14 cellular contexts compared by ENCODE assay signal in the genomic region with DNA sequence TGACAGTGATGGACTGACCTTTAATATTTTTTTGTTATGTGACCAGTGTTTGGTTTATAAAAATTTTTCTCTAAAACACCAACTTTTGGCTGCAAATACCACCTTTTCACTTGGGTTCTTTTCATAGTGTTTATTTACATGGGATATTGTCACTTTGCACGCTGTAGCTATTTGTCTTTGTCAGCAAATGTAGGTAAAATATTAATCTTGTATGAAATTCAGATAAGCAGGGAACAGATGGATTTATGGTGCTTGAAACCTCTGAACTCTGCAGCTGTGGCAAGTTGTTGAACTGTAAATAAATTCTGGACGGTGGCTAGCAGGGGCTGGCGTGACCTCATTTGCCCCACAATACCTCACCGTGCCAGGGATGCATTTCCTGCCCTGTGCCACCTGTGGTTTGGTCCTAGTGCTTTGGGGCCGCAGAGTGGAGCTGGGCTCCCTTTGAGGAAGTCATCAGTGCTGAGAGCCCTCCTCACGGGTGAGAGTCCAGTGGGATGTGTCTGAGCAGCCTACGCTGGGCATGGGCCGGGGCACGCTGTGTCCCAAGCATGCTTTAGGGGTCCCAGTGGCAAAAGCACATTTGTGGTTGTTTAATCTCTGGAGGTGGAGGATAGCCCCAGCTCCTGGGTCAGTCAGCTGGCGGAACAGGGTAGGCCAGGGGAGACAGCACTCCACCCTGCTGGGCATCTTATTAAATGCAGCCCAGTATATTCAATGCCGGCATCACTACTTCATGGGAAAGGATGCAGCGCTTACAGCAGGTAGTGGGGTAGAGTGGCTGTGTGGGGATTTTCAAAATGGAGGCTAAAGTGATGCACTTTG.
DNase-seq lines count a peak whose midpoint lies in the region; ATAC-seq, FAIRE-seq and TF ChIP-seq lines count a peak whose summit lies in the region.
"Had no signal": no experiment of that assay in that cellular context is flagged by ENCODE, and none has a peak within 500 bp of the region (broad histone marks: within the 10 kb centered on the region; RNA-seq: fewer than 3 reads in every experiment).

No MANE protein-coding gene starts in this region.

- H3K36me3 Mint-ChIP-seq in activated naive CD8-positive, alpha-beta T cell treated with anti-CD3 and anti-CD28 coated beads, Interleukin-2, amount 50 U/mL, for 24 hours (ENCODE audit: low read depth), result peaks cover 6% of the 10 kb centered on the region

- peak; percentile 13 for ATAC-seq in HG03565 (IDR thresholded peaks at IDR 0.05; ENCODE audit: unreplicated experiment)
- no peak for ATAC-seq in activated naive CD8-positive, alpha-beta T cell treated with anti-CD3 and anti-CD28 coated beads, Interleukin-2, amount 50 U/mL, for 24 hours
- ATAC-seq in GM18870 (IDR thresholded peaks at IDR 0.05; ENCODE audit: unreplicated experiment), result no peak
- ATAC-seq: T-cell had no signal

- H3K27me3 Mint-ChIP-seq in activated naive CD8-positive, alpha-beta T cell treated with anti-CD3 and anti-CD28 coated beads, Interleukin-2, amount 50 U/mL, for 24 hours, result no peaks in the 10 kb centered on the region

- H3K4me1 ChIP-seq in small intestine (ENCODE audit: control insufficient read depth in 2 of 2, insufficient read depth in 1 of 2, low read depth in 1 of 2, low read length in 1 of 2), result peaks cover 2 to 4% of the 10 kb centered on the region in 2 donors
- H3K4me1 ChIP-seq: testis had no signal

- FAIRE-seq in small intestine (lab: Jason Lieb, UNC), result no peak

- no peak overlapping the region for H3K27ac Mint-ChIP-seq in activated naive CD8-positive, alpha-beta T cell treated with anti-CD3 and anti-CD28 coated beads, Interleukin-2, amount 50 U/mL, for 24 hours
- H3K27ac Mint-ChIP-seq: T-cell had no signal

- H3K4me1 Mint-ChIP-seq in activated naive CD8-positive, alpha-beta T cell treated with anti-CD3 and anti-CD28 coated beads, Interleukin-2, amount 50 U/mL, for 24 hours, result peaks cover 23% of the 10 kb centered on the region

- in situ Hi-C loops in astrocyte of the spinal cord (cut with HindIII; ENCODE audit: low sequenced_read_pairs), result no loop called here

- H3K27ac ChIP-seq in small intestine (ENCODE audit: low read depth in 1 of 2, low read length in 1 of 2) (no peak overlapping the region), caudate nucleus (ENCODE audit: low read depth, low read length) (no peak overlapping the region)
- H3K27ac ChIP-seq: neutrophil, testis had no signal

- no peak overlapping the region for H3K4me3 Mint-ChIP-seq in activated naive CD8-positive, alpha-beta T cell treated with anti-CD3 and anti-CD28 coated beads, Interleukin-2, amount 50 U/mL, for 24 hours
- H3K4me3 Mint-ChIP-seq: T-cell had no signal

- no peaks in the 10 kb centered on the region for H3K36me3 ChIP-seq in small intestine (ENCODE audit: control insufficient read depth in 2 of 2, insufficient read depth in 2 of 2, low read length in 2 of 2)
- H3K36me3 ChIP-seq: neutrophil had no signal

- H3K4me3 ChIP-seq in astrocyte of the spinal cord (ENCODE audit: low read depth, low read length) (no peak overlapping the region), small intestine (ENCODE audit: low read depth in 1 of 2, low read length in 2 of 2) (no peak overlapping the region)
- H3K4me3 ChIP-seq: testis had no signal

- no peaks in the 10 kb centered on the region for H3K27me3 ChIP-seq in small intestine (ENCODE audit: control insufficient read depth in 2 of 2, insufficient read depth in 2 of 2, low read length in 2 of 2)
- H3K27me3 ChIP-seq: neutrophil, testis had no signal

- 24 to 57% (median 36%) methylated on average over 10 to 12 of the region's 12 CpGs for WGBS in small intestine, 3 donors

- DNase-seq in NCI-H524 (lab: John Stamatoyannopoulos, UW) (peak; percentile 22 to 68), NCI-H524 treated with DMSO at 0.1 percent for 48 hours (lab: John Stamatoyannopoulos, UW) (no peak), astrocyte of the spinal cord (ENCODE audit: low read depth, low spot score) (no peak), small intestine (peak; percentile 71), caudate nucleus (lab: John Stamatoyannopoulos, UW) (no peak)
- no peak for DNase-seq in activated naive CD8-positive, alpha-beta T cell treated with anti-CD3 and anti-CD28 coated beads, Interleukin-2, amount 50 U/mL, for 24 hours
- DNase-seq: erythroblast; NCI-H226; stimulated activated CD4-positive, alpha-beta T cell treated with anti-CD3 and anti-CD28 coated beads, Interleukin-4, amount 100 ng/mL, for 24 hours; T-cell; testis had no signal

- TF ChIP-seq CTCF in astrocyte of the spinal cord (IDR thresholded peaks at IDR 0.05; ENCODE audit: low read depth, low read length), result peak; percentile 6

- no peaks in the 10 kb centered on the region for H3K9me3 ChIP-seq in small intestine (ENCODE audit: control insufficient read depth, low read depth)
- H3K9me3 ChIP-seq: neutrophil, testis had no signal

- H3K9me3 Mint-ChIP-seq in activated naive CD8-positive, alpha-beta T cell treated with anti-CD3 and anti-CD28 coated beads, Interleukin-2, amount 50 U/mL, for 24 hours, result no peaks in the 10 kb centered on the region
- H3K9me3 Mint-ChIP-seq: T-cell had no signal

Comparison
In these comparisons a context has a peak if more than half of its experiments do, and no peak if none do; other contexts are left out.
1. DNase-seq: peak in NCI-H524 (2 of 2) and small intestine (single experiment); none in NCI-H524 treated with DMSO at 0.1 percent for 48 hours (single experiment), astrocyte of the spinal cord (single experiment), caudate nucleus (0 of 61) and activated naive CD8-positive, alpha-beta T cell treated with anti-CD3 and anti-CD28 coated beads, Interleukin-2, amount 50 U/mL, for 24 hours (single experiment).